In genomic region chr2:184530239-184530638, GRCh38 we compare ENCODE assay signal across 24 cellular contexts.
"Had no signal": no experiment of that assay in that cellular context is flagged by ENCODE, and none has a peak within 500 bp of the region (broad histone marks: within the 10 kb centered on the region; RNA-seq: fewer than 3 reads in every experiment).

No MANE protein-coding gene starts in this region.

- H3K4me3 Mint-ChIP-seq: activated B cell treated with CpG ODN at 0.5 μM for 24 hours; activated CD4-positive, alpha-beta memory T cell treated with anti-CD3 and anti-CD28 coated beads for 36 hours; activated CD4-positive, alpha-beta T cell treated with anti-CD3 and anti-CD28 coated beads, Interleukin-2, amount 10 ng/mL, durations not matched to agents 7 days and 5 days; activated naive CD4-positive, alpha-beta T cell treated with anti-CD3 and anti-CD28 coated beads, Interleukin-2, amount 50 U/mL, for 24 hours; activated T-cell treated with anti-CD3 and anti-CD28 coated beads, Interleukin-2, amount 50 U/mL, for 72 hours; central memory CD8-positive, alpha-beta T cell; T-cell had no signal

- H3K4me1 Mint-ChIP-seq: activated B cell treated with CpG ODN at 0.5 μM for 24 hours; activated CD4-positive, alpha-beta T cell treated with anti-CD3 and anti-CD28 coated beads, Interleukin-2, amount 10 ng/mL, durations not matched to agents 7 days and 5 days; activated naive CD4-positive, alpha-beta T cell treated with anti-CD3 and anti-CD28 coated beads, Interleukin-2, amount 50 U/mL, for 24 hours; central memory CD8-positive, alpha-beta T cell; T-cell had no signal

- H3K36me3 Mint-ChIP-seq: activated CD4-positive, alpha-beta memory T cell treated with anti-CD3 and anti-CD28 coated beads for 36 hours; activated naive CD4-positive, alpha-beta T cell treated with anti-CD3 and anti-CD28 coated beads, Interleukin-2, amount 50 U/mL, for 24 hours; T-cell had no signal

- H3K4me3 ChIP-seq: ascending aorta, body of pancreas, K562, SK-N-MC had no signal

- H3K27ac ChIP-seq: ascending aorta, body of pancreas, SK-N-MC had no signal

- ATAC-seq: activated T-cell treated with anti-CD3 and anti-CD28 coated beads, Interleukin-2, amount 50 U/mL, for 72 hours; body of pancreas; K562; PC-3; T-cell had no signal

- H3K27me3 Mint-ChIP-seq: activated B cell treated with CpG ODN at 0.5 μM for 24 hours; activated CD4-positive, alpha-beta memory T cell treated with anti-CD3 and anti-CD28 coated beads for 36 hours; activated CD4-positive, alpha-beta T cell treated with anti-CD3 and anti-CD28 coated beads, Interleukin-2, amount 10 ng/mL, durations not matched to agents 7 days and 5 days; activated naive CD4-positive, alpha-beta T cell treated with anti-CD3 and anti-CD28 coated beads, Interleukin-2, amount 50 U/mL, for 24 hours; central memory CD8-positive, alpha-beta T cell; T-cell had no signal

- H3K27me3 ChIP-seq: ascending aorta, body of pancreas had no signal

- H3K27ac Mint-ChIP-seq: activated B cell treated with CpG ODN at 0.5 μM for 24 hours; activated CD4-positive, alpha-beta memory T cell treated with anti-CD3 and anti-CD28 coated beads for 36 hours; activated CD4-positive, alpha-beta T cell treated with anti-CD3 and anti-CD28 coated beads, Interleukin-2, amount 10 ng/mL, durations not matched to agents 7 days and 5 days; activated naive CD4-positive, alpha-beta T cell treated with anti-CD3 and anti-CD28 coated beads, Interleukin-2, amount 50 U/mL, for 24 hours; activated T-cell treated with anti-CD3 and anti-CD28 coated beads, Interleukin-2, amount 50 U/mL, for 72 hours; activated T-helper 2 cell treated with anti-CD3 and anti-CD28 coated beads, Interferon-gamma antibody, Interleukin-2, Interleukin-4, amounts not matched to agents 10 μg/mL and 5 μg/mL and 100 μg/mL, durations not matched to agents 14 hours and 24 hours and 36 hours; T-cell had no signal

- DNase-seq: activated B cell treated with CpG ODN at 0.5 μM for 24 hours; activated CD4-positive, alpha-beta memory T cell treated with anti-CD3 and anti-CD28 coated beads for 36 hours; activated CD4-positive, alpha-beta T cell treated with anti-CD3 and anti-CD28 coated beads, Interleukin-2, amount 10 ng/mL, durations not matched to agents 7 days and 5 days; activated CD8-positive, alpha-beta memory T cell treated with anti-CD3 and anti-CD28 coated beads for 24 hours; activated gamma-delta T cell treated with Interleukin-2 at 50 U/mL for 16 hours; activated T-cell treated with anti-CD3 and anti-CD28 coated beads, Interleukin-2, amount 50 U/mL, for 72 hours; Karpas-422; NCI-H1048; NCI-H146; NCI-H187 treated with DMSO at 0.1 percent for 48 hours; NCI-H2081 treated with DMSO at 0.1 percent for 48 hours; NCI-H446; NCI-H524; PC-3; T-cell; T-helper 2 cell; T1000 had no signal

- H3K36me3 ChIP-seq: ascending aorta had no signal

- H3K4me1 ChIP-seq: ascending aorta, body of pancreas had no signal
